ENCODE assay signal across 1 cellular context in genomic region chr11:72642815-72643511, GRCh38.
TF ChIP-seq lines count a peak whose summit lies in the region.

No MANE protein-coding gene starts in this region.

TF ChIP-seq in HepG2, 621 proteins besides CTCF, POLR2A, EP300 and RAD21 (continued from another document and continues in another):
- TF ChIP-seq ZNF281 (CRISPR knock-in tag; IDR thresholded peaks at IDR 0.05; ENCODE audit: borderline replicate concordance) (no peak; the same call in none of the 2 replicates), AHR (CRISPR knock-in tag; IDR thresholded peaks at IDR 0.05) (no peak), PAXIP1 (CRISPR knock-in tag; conservative IDR thresholded peaks at IDR 0.05) (no peak), SMAD9 (CRISPR knock-in tag; IDR thresholded peaks at IDR 0.05) (no peak), ZKSCAN5 (CRISPR knock-in tag; IDR thresholded peaks at IDR 0.05) (no peak), ZNF296 (CRISPR knock-in tag; conservative IDR thresholded peaks at IDR 0.05) (no peak), USF2 (IDR thresholded peaks at IDR 0.05; ENCODE audit: low read depth, low read length) (no peak), USF2 (CRISPR knock-in tag; IDR thresholded peaks at IDR 0.05; ENCODE audit: borderline replicate concordance) (no peak), ZNF766 (CRISPR knock-in tag; IDR thresholded peaks at IDR 0.05; ENCODE audit: borderline replicate concordance) (no peak), SMAD1 (CRISPR knock-in tag; IDR thresholded peaks at IDR 0.05; ENCODE audit: borderline replicate concordance, low read depth) (no peak), ZNF232 (CRISPR knock-in tag; IDR thresholded peaks at IDR 0.05; ENCODE audit: borderline replicate concordance) (no peak), ZZZ3 (CRISPR knock-in tag; IDR thresholded peaks at IDR 0.05; ENCODE audit: borderline replicate concordance) (no peak), ZC3H13 (CRISPR knock-in tag; IDR thresholded peaks at IDR 0.05) (no peak), UBTF (CRISPR knock-in tag; IDR thresholded peaks at IDR 0.05) (peak; percentile 61; the same call in 1 of the 2 replicates), ZFP82 (CRISPR knock-in tag; IDR thresholded peaks at IDR 0.05; ENCODE audit: borderline replicate concordance) (no peak), ZNF75D (CRISPR knock-in tag; IDR thresholded peaks at IDR 0.05; ENCODE audit: borderline replicate concordance) (no peak), ZNF180 (CRISPR knock-in tag; IDR thresholded peaks at IDR 0.05; ENCODE audit: borderline replicate concordance, low read depth) (no peak), ZNF136 (CRISPR knock-in tag; IDR thresholded peaks at IDR 0.05; ENCODE audit: low read depth) (no peak), PATZ1 (CRISPR knock-in tag; IDR thresholded peaks at IDR 0.05) (no peak), ZNF687 (CRISPR knock-in tag; IDR thresholded peaks at IDR 0.05) (peak; percentile 70), AKAP8 (CRISPR knock-in tag; IDR thresholded peaks at IDR 0.05) (no peak), SNRNP70 (IDR thresholded peaks at IDR 0.05; ENCODE audit: low read depth, low read length) (no peak), ATF1 (CRISPR knock-in tag; IDR thresholded peaks at IDR 0.05) (no peak), NFE2 (CRISPR knock-in tag; IDR thresholded peaks at IDR 0.05) (no peak), ZNF430 (CRISPR knock-in tag; IDR thresholded peaks at IDR 0.05) (no peak), CENPX (CRISPR knock-in tag; IDR thresholded peaks at IDR 0.05) (no peak), HOXA7 (CRISPR knock-in tag; IDR thresholded peaks at IDR 0.05) (no peak), ZNF589 (CRISPR knock-in tag; conservative IDR thresholded peaks at IDR 0.05) (no peak), ZMYM4 (CRISPR knock-in tag; IDR thresholded peaks at IDR 0.05) (0 out of 2 replicates have a peak, but pooled peaks have one; percentile 18), ZNF598 (CRISPR knock-in tag; IDR thresholded peaks at IDR 0.05; ENCODE audit: borderline replicate concordance) (peak; percentile 73; the same call in 1 of the 2 replicates), ZNF460 (CRISPR knock-in tag; IDR thresholded peaks at IDR 0.05; ENCODE audit: borderline replicate concordance) (no peak), TEAD3 (CRISPR knock-in tag; optimal IDR thresholded peaks at IDR 0.05; ENCODE audit: borderline replicate concordance) (peak; percentile 37)
